In the genomic region with DNA sequence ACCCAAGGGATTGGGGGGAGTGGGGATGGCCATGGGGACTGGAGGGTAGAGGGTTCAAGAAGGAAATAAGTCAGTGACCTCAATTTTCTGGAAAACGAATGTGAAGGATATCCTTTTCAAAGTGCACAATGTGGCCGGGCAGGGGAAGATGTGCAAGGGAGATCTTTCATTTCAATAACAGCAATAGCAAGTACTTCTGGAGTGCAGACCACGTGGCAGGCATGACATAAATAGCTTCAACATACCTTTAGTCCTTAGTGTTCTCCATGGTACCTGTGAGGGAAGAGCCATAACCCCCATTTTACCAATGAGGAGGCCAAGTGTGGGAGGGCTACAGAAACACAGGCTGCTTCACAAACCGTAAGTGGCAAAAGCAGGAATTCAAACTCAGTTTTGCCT, we compare ENCODE assay signal across 9 cellular contexts.
A peak's percentile ranks its signal among the peaks of the same experiment; 100 is the strongest.
DNase-seq lines count a peak whose midpoint lies in the region; ATAC-seq, FAIRE-seq and TF ChIP-seq lines count a peak whose summit lies in the region.
"Had no signal": no experiment of that assay in that cellular context is flagged by ENCODE, and none has a peak within 500 bp of the region (broad histone marks: within the 10 kb centered on the region; RNA-seq: fewer than 3 reads in every experiment).

No MANE protein-coding gene starts in this region.

- 20 to 48% (median 38%) methylated on average over 4 of the region's 4 CpGs for WGBS in spleen, 5 donors

- H3K36me3 ChIP-seq in SJSA1 = no peaks in the 10 kb centered on the region
- no peaks in the 10 kb centered on the region for H3K36me3 ChIP-seq in spleen

- H3K4me1 Mint-ChIP-seq in activated CD4-positive, alpha-beta T cell treated with anti-CD3 and anti-CD28 coated beads for 36 hours = peaks cover 97% of the 10 kb centered on the region
- peaks cover 25% of the 10 kb centered on the region for H3K4me1 Mint-ChIP-seq in endothelial cell (ENCODE audit: unreplicated experiment)

- H3K27me3 ChIP-seq in SJSA1 (replicated peaks) (no peaks in the 10 kb centered on the region), spleen (replicated peaks in 1 of 7) (no peaks in the 10 kb centered on the region)

- peak overlapping the region; percentile 96 for H3K27ac Mint-ChIP-seq in activated CD4-positive, alpha-beta T cell treated with anti-CD3 and anti-CD28 coated beads for 36 hours
- H3K27ac Mint-ChIP-seq in endothelial cell (ENCODE audit: unreplicated experiment) = peak overlapping the region; percentile 95

- peaks cover 10% of the 10 kb centered on the region for H3K36me3 Mint-ChIP-seq in activated CD4-positive, alpha-beta T cell treated with anti-CD3 and anti-CD28 coated beads for 36 hours (ENCODE audit: low read depth)
- no peaks in the 10 kb centered on the region for H3K36me3 Mint-ChIP-seq in endothelial cell (ENCODE audit: low read depth, unreplicated experiment)

- H3K27me3 Mint-ChIP-seq in activated CD4-positive, alpha-beta T cell treated with anti-CD3 and anti-CD28 coated beads for 36 hours = no peaks in the 10 kb centered on the region
- H3K27me3 Mint-ChIP-seq in endothelial cell (ENCODE audit: unreplicated experiment) = peaks cover 3% of the 10 kb centered on the region

- FAIRE-seq in D721Med (lab: Jason Lieb, UNC) = no peak

- CTCF ChIA-PET in activated CD4-positive, alpha-beta T cell treated with anti-CD3 and anti-CD28 coated beads for 36 hours (lab: Charles Lee) = interaction anchor here (0.8 to 3.1 kb wide), 5 partner anchors 10 to 137 kb away, joined by 3 to 12 read pairs (median 4); no protein-coding TSS in a partner anchor

- TF ChIP-seq CTCF in endothelial cell (IDR thresholded peaks at IDR 0.05; ENCODE audit: unreplicated experiment) = no peak
- no peak for TF ChIP-seq CTCF in spleen (IDR thresholded peaks at IDR 0.05 in 8 of 11, conservative IDR thresholded peaks at IDR 0.05 in 3 of 11)
- TF ChIP-seq CTCF in D721Med (IDR thresholded peaks at IDR 0.05; ENCODE audit: insufficient read depth, missing control alignments) = no peak

- intact Hi-C loops in activated CD4-positive, alpha-beta T cell treated with anti-CD3 and anti-CD28 coated beads for 36 hours (cut with DNase I, micrococcal nuclease) = loop anchor here (1.0 to 5.0 kb wide), 4 partner anchors 16 to 137 kb away; partner anchors contain the start of gene FOXP1 (in 1 of the 2)
- intact Hi-C loops in spleen (cut with DNase I; ENCODE audit: low total_unique reads) = no loop called here

- no peak for ATAC-seq in activated CD4-positive, alpha-beta T cell treated with anti-CD3 and anti-CD28 coated beads for 36 hours
- no peak for ATAC-seq in GM21360 (IDR thresholded peaks at IDR 0.05; ENCODE audit: unreplicated experiment)

- H3K4me3 Mint-ChIP-seq in activated CD4-positive, alpha-beta T cell treated with anti-CD3 and anti-CD28 coated beads for 36 hours = peak overlapping the region; percentile 57
- no peak overlapping the region for H3K4me3 Mint-ChIP-seq in endothelial cell (ENCODE audit: unreplicated experiment)

- H3K9me3 Mint-ChIP-seq in activated CD4-positive, alpha-beta T cell treated with anti-CD3 and anti-CD28 coated beads for 36 hours (ENCODE audit: low read depth) = no peaks in the 10 kb centered on the region
- no peaks in the 10 kb centered on the region for H3K9me3 Mint-ChIP-seq in endothelial cell (ENCODE audit: unreplicated experiment)

- POLR2A ChIA-PET in activated CD4-positive, alpha-beta T cell treated with anti-CD3 and anti-CD28 coated beads for 36 hours (lab: Charles Lee) = interaction anchor here (0.9 to 1.0 kb wide), 2 partner anchors 16 to 26 kb away, joined by 3 to 5 read pairs; no protein-coding TSS in a partner anchor

- no peak for DNase-seq in activated CD4-positive, alpha-beta T cell treated with anti-CD3 and anti-CD28 coated beads for 36 hours
- DNase-seq in activated CD4-positive, alpha-beta T cell treated with anti-CD3 and anti-CD28 coated beads, Interleukin-2, amount 50 U/mL, for 1 hour = no peak
- no peak for DNase-seq in SJSA1 (ENCODE audit: low read depth in 1 of 2, low spot score in 2 of 2)
- no peak for DNase-seq in endothelial cell (ENCODE audit: low spot score)
- DNase-seq in spleen = no peak
- no peak for DNase-seq in D721Med (ENCODE audit: insufficient read length, low spot score)
- DNase-seq in HK-2 (ENCODE audit: unreplicated experiment) = no peak
- DNase-seq: cerebellar nuclear complex had no signal

- H3K27ac ChIP-seq in SJSA1 (peak overlapping the region; percentile 71), spleen (peak overlapping the region; percentile 73 to 97 (median 90))

- TF ChIP-seq POLR2A in spleen (IDR thresholded peaks at IDR 0.05) = no peak

- H3K4me1 ChIP-seq in SJSA1 (replicated peaks) = peaks cover 20% of the 10 kb centered on the region
- H3K4me1 ChIP-seq in spleen = peaks cover 47 to 100% (median 78%) of the 10 kb centered on the region in 6 donors

- H3K9me3 ChIP-seq in SJSA1 (replicated peaks) (no peaks in the 10 kb centered on the region), spleen (no peaks in the 10 kb centered on the region)

- no peak overlapping the region for H3K4me3 ChIP-seq in SJSA1
- peak overlapping the region in 1 of 8 donors; percentile 53 for H3K4me3 ChIP-seq in spleen
